Comparison of ENCODE assay signal across 24 cellular contexts in the genomic region with DNA sequence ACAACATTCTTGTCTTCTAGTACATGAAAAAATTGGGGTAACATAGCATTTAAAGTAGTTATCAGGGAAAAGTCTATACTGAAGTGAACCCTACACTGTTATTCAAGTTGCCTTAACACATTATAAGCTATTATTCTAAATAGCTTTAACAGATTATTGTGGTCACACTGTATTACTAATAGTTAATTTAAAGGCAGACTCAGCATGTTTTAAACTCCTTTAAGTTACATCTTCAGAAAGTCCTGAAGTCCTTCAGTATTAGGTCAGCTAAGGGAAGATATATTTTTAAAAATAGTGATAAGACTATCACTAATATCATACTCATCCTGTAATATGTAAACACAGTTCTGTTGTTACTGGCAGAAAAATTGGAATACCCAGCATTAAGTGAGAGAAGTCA.
"Had no signal": no experiment of that assay in that cellular context is flagged by ENCODE, and none has a peak within 500 bp of the region (broad histone marks: within the 10 kb centered on the region; RNA-seq: fewer than 3 reads in every experiment).

No MANE protein-coding gene starts in this region.

- DNase-seq: Kasumi-1, MM.1S, NCI-H1092 treated with DMSO at 0.1 percent for 48 hours, NCI-H1436, NCI-H187, NCI-H2029, NCI-H2081 treated with DMSO at 0.1 percent for 48 hours, NCI-H2171, NCI-H226, NCI-H446, NCI-H510A, NCI-H524 treated with DMSO at 0.1 percent for 48 hours, NCI-H69, NCI-H774, Right ventricle myocardium superior, RPMI8226, SIG-M5, SK-N-SH, SW 1271 had no signal

- FAIRE-seq: HTR-8/SVneo, RCC 7860 had no signal

- H3K9me3 ChIP-seq: SJSA1, SK-N-SH had no signal

- H3K4me3 ChIP-seq: SJSA1 had no signal

- H3K36me3 ChIP-seq: SJSA1 had no signal

- H3K27ac ChIP-seq: HL-60, KMS-11, SJSA1 had no signal

- H3K27me3 ChIP-seq: SJSA1 had no signal

- H3K9ac ChIP-seq: KMS-11, SK-N-SH had no signal

- H3K4me1 ChIP-seq: SJSA1 had no signal
